24 cellular contexts compared by ENCODE assay signal in the genomic region with DNA sequence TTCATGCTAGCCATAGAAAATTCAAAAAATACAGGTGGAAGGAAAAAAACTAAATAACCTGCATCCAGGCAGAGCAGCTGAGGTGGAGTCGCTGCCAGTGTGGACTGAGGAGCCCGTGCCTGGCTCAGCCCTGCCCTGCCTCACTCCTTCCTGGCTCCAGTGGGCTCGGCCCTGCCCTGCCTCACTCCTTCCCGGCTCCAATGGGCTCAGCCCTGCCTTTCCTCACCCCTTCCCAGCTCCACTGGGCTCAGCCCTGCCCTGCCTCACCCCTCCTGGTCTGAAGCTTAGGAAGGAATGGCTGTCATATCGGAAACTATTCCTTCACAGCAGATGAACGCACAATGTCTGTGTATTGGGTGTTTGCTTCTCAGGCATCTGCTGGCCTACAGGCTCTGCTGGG.
"Had no signal": no experiment of that assay in that cellular context is flagged by ENCODE, and none has a peak within 500 bp of the region (broad histone marks: within the 10 kb centered on the region; RNA-seq: fewer than 3 reads in every experiment).

No MANE protein-coding gene starts in this region.

- H3K4me1 ChIP-seq: heart right ventricle, prostate gland, suprapubic skin had no signal

- ATAC-seq: naive thymus-derived CD4-positive, alpha-beta T cell; stimulated activated naive CD8-positive, alpha-beta T cell treated with anti-CD3 and anti-CD28 coated beads, Interleukin-15, Interleukin-2, amounts not matched to agents 100 U/mL and 50 U/mL, for 24 hours had no signal

- H3K4me3 Mint-ChIP-seq: activated naive CD4-positive, alpha-beta T cell treated with anti-CD3 and anti-CD28 coated beads, Interleukin-2, amount 50 U/mL, for 24 hours; activated T-helper 1 cell treated with anti-CD3 and anti-CD28 coated beads, Interleukin-12 subunit alpha, Interleukin-12 subunit beta, Interleukin-2, Interleukin-4 antibody, amounts not matched to agents 30 ng/mL and 10 ng/mL and 1 ng/mL, durations not matched to agents 14 hours and 24 hours and 36 hours; naive thymus-derived CD4-positive, alpha-beta T cell; neural crest cell; T-helper 1 cell treated with Interleukin-12 subunit alpha and Interleukin-12 subunit beta and Interleukin-4 antibody, amounts not matched to agents 30 μg/mL and 1 μg/mL, for 36 hours had no signal

- H3K27ac Mint-ChIP-seq: activated naive CD4-positive, alpha-beta T cell treated with anti-CD3 and anti-CD28 coated beads, Interleukin-2, amount 50 U/mL, for 24 hours; activated T-helper 1 cell treated with anti-CD3 and anti-CD28 coated beads, Interleukin-12 subunit alpha, Interleukin-12 subunit beta, Interleukin-2, Interleukin-4 antibody, amounts not matched to agents 30 ng/mL and 10 ng/mL and 1 ng/mL, durations not matched to agents 14 hours and 24 hours and 36 hours; naive thymus-derived CD4-positive, alpha-beta T cell had no signal

- H3K4me1 Mint-ChIP-seq: activated naive CD4-positive, alpha-beta T cell treated with anti-CD3 and anti-CD28 coated beads, Interleukin-2, amount 50 U/mL, for 24 hours; naive thymus-derived CD4-positive, alpha-beta T cell; neural crest cell had no signal

- DNase-seq: activated CD4-positive, alpha-beta T cell treated with anti-CD3 and anti-CD28 coated beads for 4 hours; activated CD4-positive, alpha-beta T cell treated with anti-CD3 and anti-CD28 coated beads, Interleukin-2, amount 50 U/mL, for 48 hours; activated CD4-positive, CD25-positive, alpha-beta regulatory T cell; activated gamma-delta T cell; anterior cingulate cortex; brain microvascular endothelial cell; caudate nucleus; dermis blood vessel endothelial cell; effector memory CD4-positive, alpha-beta T cell; heart right ventricle; lower lobe of right lung; mesendoderm; naive thymus-derived CD4-positive, alpha-beta T cell; stimulated activated CD4-positive, alpha-beta T cell treated with anti-CD3 and anti-CD28 coated beads, Interleukin-4, amount 100 ng/mL, for 24 hours; stimulated activated naive CD8-positive, alpha-beta T cell treated with anti-CD3 and anti-CD28 coated beads, Interleukin-15, Interleukin-2, amounts not matched to agents 100 U/mL and 50 U/mL, for 24 hours; trophoblast cell had no signal

- H3K36me3 ChIP-seq: brain microvascular endothelial cell, heart right ventricle, lower lobe of right lung, prostate gland, suprapubic skin had no signal

- H3K36me3 Mint-ChIP-seq: activated naive CD4-positive, alpha-beta T cell treated with anti-CD3 and anti-CD28 coated beads, Interleukin-2, amount 50 U/mL, for 24 hours; naive thymus-derived CD4-positive, alpha-beta T cell had no signal

- H3K27me3 ChIP-seq: brain microvascular endothelial cell, suprapubic skin had no signal

- H3K9me3 Mint-ChIP-seq: activated naive CD4-positive, alpha-beta T cell treated with anti-CD3 and anti-CD28 coated beads, Interleukin-2, amount 50 U/mL, for 24 hours; activated T-helper 1 cell treated with anti-CD3 and anti-CD28 coated beads, Interleukin-12 subunit alpha, Interleukin-12 subunit beta, Interleukin-2, Interleukin-4 antibody, amounts not matched to agents 30 ng/mL and 10 ng/mL and 1 ng/mL, durations not matched to agents 14 hours and 24 hours and 36 hours; neural crest cell; T-helper 1 cell treated with Interleukin-12 subunit alpha and Interleukin-12 subunit beta and Interleukin-4 antibody, amounts not matched to agents 30 μg/mL and 1 μg/mL, for 36 hours had no signal

- H3K27ac ChIP-seq: brain microvascular endothelial cell, heart right ventricle, lower lobe of right lung, prostate gland, suprapubic skin had no signal

- H3K4me3 ChIP-seq: heart right ventricle, lower lobe of right lung, mucosa of descending colon, prostate gland, suprapubic skin had no signal

- H3K9me3 ChIP-seq: heart right ventricle, lower lobe of right lung, mucosa of descending colon, prostate gland, suprapubic skin had no signal

- FAIRE-seq: endothelial cell of umbilical vein had no signal
